1 cellular context compared by ENCODE assay signal in genomic region chr17:80195671-80196529, GRCh38.
TF ChIP-seq lines count a peak whose summit lies in the region.

No MANE protein-coding gene starts in this region.

TF ChIP-seq in HepG2, 621 proteins besides CTCF, POLR2A, EP300 and RAD21 (continued from another document and continues in another):
- TF ChIP-seq, protein P1, sequence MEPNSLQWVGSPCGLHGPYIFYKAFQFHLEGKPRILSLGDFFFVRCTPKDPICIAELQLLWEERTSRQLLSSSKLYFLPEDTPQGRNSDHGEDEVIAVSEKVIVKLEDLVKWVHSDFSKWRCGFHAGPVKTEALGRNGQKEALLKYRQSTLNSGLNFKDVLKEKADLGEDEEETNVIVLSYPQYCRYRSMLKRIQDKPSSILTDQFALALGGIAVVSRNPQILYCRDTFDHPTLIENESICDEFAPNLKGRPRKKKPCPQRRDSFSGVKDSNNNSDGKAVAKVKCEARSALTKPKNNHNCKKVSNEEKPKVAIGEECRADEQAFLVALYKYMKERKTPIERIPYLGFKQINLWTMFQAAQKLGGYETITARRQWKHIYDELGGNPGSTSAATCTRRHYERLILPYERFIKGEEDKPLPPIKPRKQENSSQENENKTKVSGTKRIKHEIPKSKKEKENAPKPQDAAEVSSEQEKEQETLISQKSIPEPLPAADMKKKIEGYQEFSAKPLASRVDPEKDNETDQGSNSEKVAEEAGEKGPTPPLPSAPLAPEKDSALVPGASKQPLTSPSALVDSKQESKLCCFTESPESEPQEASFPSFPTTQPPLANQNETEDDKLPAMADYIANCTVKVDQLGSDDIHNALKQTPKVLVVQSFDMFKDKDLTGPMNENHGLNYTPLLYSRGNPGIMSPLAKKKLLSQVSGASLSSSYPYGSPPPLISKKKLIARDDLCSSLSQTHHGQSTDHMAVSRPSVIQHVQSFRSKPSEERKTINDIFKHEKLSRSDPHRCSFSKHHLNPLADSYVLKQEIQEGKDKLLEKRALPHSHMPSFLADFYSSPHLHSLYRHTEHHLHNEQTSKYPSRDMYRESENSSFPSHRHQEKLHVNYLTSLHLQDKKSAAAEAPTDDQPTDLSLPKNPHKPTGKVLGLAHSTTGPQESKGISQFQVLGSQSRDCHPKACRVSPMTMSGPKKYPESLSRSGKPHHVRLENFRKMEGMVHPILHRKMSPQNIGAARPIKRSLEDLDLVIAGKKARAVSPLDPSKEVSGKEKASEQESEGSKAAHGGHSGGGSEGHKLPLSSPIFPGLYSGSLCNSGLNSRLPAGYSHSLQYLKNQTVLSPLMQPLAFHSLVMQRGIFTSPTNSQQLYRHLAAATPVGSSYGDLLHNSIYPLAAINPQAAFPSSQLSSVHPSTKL (CRISPR knock-in tag; IDR thresholded peaks at IDR 0.05): peak; percentile 75
- TF ChIP-seq REPIN1 (CRISPR knock-in tag; IDR thresholded peaks at IDR 0.05; ENCODE audit: borderline replicate concordance, low read depth) (peak; percentile 47; the same call in 1 of the 2 replicates), SP1 (IDR thresholded peaks at IDR 0.05) (no peak), SP1 (CRISPR knock-in tag; IDR thresholded peaks at IDR 0.05) (0 out of 2 replicates have a peak, but pooled peaks have one; percentile 14), MED1 (CRISPR knock-in tag; IDR thresholded peaks at IDR 0.05) (no peak; the same call in 1 of the 2 replicates), NAIF1 (CRISPR knock-in tag; IDR thresholded peaks at IDR 0.05; ENCODE audit: borderline replicate concordance) (no peak), YY1 (IDR thresholded peaks at IDR 0.05; ENCODE audit: insufficient read depth, insufficient replicate concordance, low read depth, low read length) (peak; percentile 22), FOXJ3 (CRISPR knock-in tag; IDR thresholded peaks at IDR 0.05; ENCODE audit: borderline replicate concordance) (0 out of 2 replicates have a peak, but pooled peaks have one; percentile 52), ZNF605 (CRISPR knock-in tag; IDR thresholded peaks at IDR 0.05) (no peak; the same call in 1 of the 2 replicates), TCF7 (IDR thresholded peaks at IDR 0.05; ENCODE audit: low read depth) (no peak), ZBTB38 (CRISPR knock-in tag; IDR thresholded peaks at IDR 0.05) (0 out of 2 replicates have a peak, but pooled peaks have one; percentile 55), ZMYM3 (CRISPR knock-in tag; IDR thresholded peaks at IDR 0.05) (0 out of 2 replicates have a peak, but pooled peaks have one; percentile 23), ZNF556 (CRISPR knock-in tag; IDR thresholded peaks at IDR 0.05; ENCODE audit: borderline replicate concordance) (no peak), LCORL (IDR thresholded peaks at IDR 0.05) (no peak), LCORL (CRISPR knock-in tag; IDR thresholded peaks at IDR 0.05) (0 out of 2 replicates have a peak, but pooled peaks have one; percentile 44), BCL6 (CRISPR knock-in tag; IDR thresholded peaks at IDR 0.05) (peak; percentile 99), EED (CRISPR knock-in tag; IDR thresholded peaks at IDR 0.05) (peak; percentile 81; the same call in 1 of the 2 replicates), ZNF260 (CRISPR knock-in tag; IDR thresholded peaks at IDR 0.05; ENCODE audit: borderline replicate concordance, low read depth) (no peak), SIN3B (IDR thresholded peaks at IDR 0.05; ENCODE audit: low read length) (no peak), ZFP36L1 (CRISPR knock-in tag; IDR thresholded peaks at IDR 0.05) (no peak), E2F2 (CRISPR knock-in tag; IDR thresholded peaks at IDR 0.05; ENCODE audit: borderline replicate concordance) (no peak), CHD4 (IDR thresholded peaks at IDR 0.05; ENCODE audit: borderline replicate concordance, low read length) (0 out of 2 replicates have a peak, but pooled peaks have one; percentile 54), YEATS4 (CRISPR knock-in tag; IDR thresholded peaks at IDR 0.05; ENCODE audit: borderline replicate concordance) (no peak), BORCS8-MEF2B (CRISPR knock-in tag; IDR thresholded peaks at IDR 0.05) (peak; percentile 68), MIER2 (CRISPR knock-in tag; IDR thresholded peaks at IDR 0.05) (0 out of 2 replicates have a peak, but pooled peaks have one; percentile 11), ZNF121 (CRISPR knock-in tag; IDR thresholded peaks at IDR 0.05) (no peak), PITX1 (CRISPR knock-in tag; IDR thresholded peaks at IDR 0.05) (peak; percentile 39), KLF11 (CRISPR knock-in tag; IDR thresholded peaks at IDR 0.05) (no peak), ZNF224 (CRISPR knock-in tag; IDR thresholded peaks at IDR 0.05) (no peak), SOX6 (IDR thresholded peaks at IDR 0.05) (no peak), SOX6 (CRISPR knock-in tag; IDR thresholded peaks at IDR 0.05) (peak; percentile 44), ZSCAN31 (CRISPR knock-in tag; IDR thresholded peaks at IDR 0.05; ENCODE audit: low read depth) (peak; percentile 53; the same call in 1 of the 2 replicates), NFKB2 (CRISPR knock-in tag; IDR thresholded peaks at IDR 0.05; ENCODE audit: borderline replicate concordance) (0 out of 2 replicates have a peak, but pooled peaks have one; percentile 26), SKI (IDR thresholded peaks at IDR 0.05; ENCODE audit: partially characterized antibody) (peak; percentile 99), AGO1 (IDR thresholded peaks at IDR 0.05; ENCODE audit: low read depth, low read length, poor library complexity, severe bottlenecking) (peak; percentile 71), ZNF589 (CRISPR knock-in tag; conservative IDR thresholded peaks at IDR 0.05) (peak; percentile 75; the same call in 1 of the 2 replicates), ZNF512B (CRISPR knock-in tag; IDR thresholded peaks at IDR 0.05; ENCODE audit: borderline replicate concordance) (0 out of 2 replicates have a peak, but pooled peaks have one; percentile 45), TBL1XR1 (IDR thresholded peaks at IDR 0.05; ENCODE audit: borderline replicate concordance, low read length, partially characterized antibody) (peak; percentile 99), ZNF354B (CRISPR knock-in tag; IDR thresholded peaks at IDR 0.05) (no peak), HDAC2 (CRISPR knock-in tag; IDR thresholded peaks at IDR 0.05) (peak; percentile 34), ZNF280B (CRISPR knock-in tag; IDR thresholded peaks at IDR 0.05; ENCODE audit: borderline replicate concordance) (0 out of 2 replicates have a peak, but pooled peaks have one; percentile 13), ZNF569 (CRISPR knock-in tag; IDR thresholded peaks at IDR 0.05; ENCODE audit: borderline replicate concordance) (no peak)
- TF ChIP-seq, protein P2, sequence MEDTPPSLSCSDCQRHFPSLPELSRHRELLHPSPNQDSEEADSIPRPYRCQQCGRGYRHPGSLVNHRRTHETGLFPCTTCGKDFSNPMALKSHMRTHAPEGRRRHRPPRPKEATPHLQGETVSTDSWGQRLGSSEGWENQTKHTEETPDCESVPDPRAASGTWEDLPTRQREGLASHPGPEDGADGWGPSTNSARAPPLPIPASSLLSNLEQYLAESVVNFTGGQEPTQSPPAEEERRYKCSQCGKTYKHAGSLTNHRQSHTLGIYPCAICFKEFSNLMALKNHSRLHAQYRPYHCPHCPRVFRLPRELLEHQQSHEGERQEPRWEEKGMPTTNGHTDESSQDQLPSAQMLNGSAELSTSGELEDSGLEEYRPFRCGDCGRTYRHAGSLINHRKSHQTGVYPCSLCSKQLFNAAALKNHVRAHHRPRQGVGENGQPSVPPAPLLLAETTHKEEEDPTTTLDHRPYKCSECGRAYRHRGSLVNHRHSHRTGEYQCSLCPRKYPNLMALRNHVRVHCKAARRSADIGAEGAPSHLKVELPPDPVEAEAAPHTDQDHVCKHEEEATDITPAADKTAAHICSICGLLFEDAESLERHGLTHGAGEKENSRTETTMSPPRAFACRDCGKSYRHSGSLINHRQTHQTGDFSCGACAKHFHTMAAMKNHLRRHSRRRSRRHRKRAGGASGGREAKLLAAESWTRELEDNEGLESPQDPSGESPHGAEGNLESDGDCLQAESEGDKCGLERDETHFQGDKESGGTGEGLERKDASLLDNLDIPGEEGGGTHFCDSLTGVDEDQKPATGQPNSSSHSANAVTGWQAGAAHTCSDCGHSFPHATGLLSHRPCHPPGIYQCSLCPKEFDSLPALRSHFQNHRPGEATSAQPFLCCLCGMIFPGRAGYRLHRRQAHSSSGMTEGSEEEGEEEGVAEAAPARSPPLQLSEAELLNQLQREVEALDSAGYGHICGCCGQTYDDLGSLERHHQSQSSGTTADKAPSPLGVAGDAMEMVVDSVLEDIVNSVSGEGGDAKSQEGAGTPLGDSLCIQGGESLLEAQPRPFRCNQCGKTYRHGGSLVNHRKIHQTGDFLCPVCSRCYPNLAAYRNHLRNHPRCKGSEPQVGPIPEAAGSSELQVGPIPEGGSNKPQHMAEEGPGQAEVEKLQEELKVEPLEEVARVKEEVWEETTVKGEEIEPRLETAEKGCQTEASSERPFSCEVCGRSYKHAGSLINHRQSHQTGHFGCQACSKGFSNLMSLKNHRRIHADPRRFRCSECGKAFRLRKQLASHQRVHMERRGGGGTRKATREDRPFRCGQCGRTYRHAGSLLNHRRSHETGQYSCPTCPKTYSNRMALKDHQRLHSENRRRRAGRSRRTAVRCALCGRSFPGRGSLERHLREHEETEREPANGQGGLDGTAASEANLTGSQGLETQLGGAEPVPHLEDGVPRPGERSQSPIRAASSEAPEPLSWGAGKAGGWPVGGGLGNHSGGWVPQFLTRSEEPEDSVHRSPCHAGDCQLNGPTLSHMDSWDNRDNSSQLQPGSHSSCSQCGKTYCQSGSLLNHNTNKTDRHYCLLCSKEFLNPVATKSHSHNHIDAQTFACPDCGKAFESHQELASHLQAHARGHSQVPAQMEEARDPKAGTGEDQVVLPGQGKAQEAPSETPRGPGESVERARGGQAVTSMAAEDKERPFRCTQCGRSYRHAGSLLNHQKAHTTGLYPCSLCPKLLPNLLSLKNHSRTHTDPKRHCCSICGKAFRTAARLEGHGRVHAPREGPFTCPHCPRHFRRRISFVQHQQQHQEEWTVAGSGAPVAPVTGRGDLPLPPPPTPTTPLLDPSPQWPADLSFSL (CRISPR knock-in tag; IDR thresholded peaks at IDR 0.05): no peak
- TF ChIP-seq, protein P3, sequence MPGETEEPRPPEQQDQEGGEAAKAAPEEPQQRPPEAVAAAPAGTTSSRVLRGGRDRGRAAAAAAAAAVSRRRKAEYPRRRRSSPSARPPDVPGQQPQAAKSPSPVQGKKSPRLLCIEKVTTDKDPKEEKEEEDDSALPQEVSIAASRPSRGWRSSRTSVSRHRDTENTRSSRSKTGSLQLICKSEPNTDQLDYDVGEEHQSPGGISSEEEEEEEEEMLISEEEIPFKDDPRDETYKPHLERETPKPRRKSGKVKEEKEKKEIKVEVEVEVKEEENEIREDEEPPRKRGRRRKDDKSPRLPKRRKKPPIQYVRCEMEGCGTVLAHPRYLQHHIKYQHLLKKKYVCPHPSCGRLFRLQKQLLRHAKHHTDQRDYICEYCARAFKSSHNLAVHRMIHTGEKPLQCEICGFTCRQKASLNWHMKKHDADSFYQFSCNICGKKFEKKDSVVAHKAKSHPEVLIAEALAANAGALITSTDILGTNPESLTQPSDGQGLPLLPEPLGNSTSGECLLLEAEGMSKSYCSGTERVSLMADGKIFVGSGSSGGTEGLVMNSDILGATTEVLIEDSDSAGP (CRISPR knock-in tag; IDR thresholded peaks at IDR 0.05; ENCODE audit: borderline replicate concordance): peak; percentile 66; the same call in 1 of the 2 replicates
- TF ChIP-seq, protein P4, sequence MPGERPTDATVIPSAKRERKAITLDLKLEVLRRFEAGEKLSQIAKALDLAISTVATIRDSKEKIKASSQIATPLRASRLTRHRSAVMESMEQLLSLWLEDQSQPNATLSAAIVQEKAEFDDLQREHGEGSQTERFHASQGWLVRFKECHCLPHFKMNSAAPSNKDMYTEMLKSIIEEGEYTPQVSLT (CRISPR knock-in tag; IDR thresholded peaks at IDR 0.05; ENCODE audit: borderline replicate concordance, low read depth): no peak
